Comparison of ENCODE assay signal across 19 cellular contexts in genomic region chr12:72673853-72674252, GRCh38.
DNase-seq lines count a peak whose midpoint lies in the region; ATAC-seq and TF ChIP-seq lines count a peak whose summit lies in the region.
"Had no signal": no experiment of that assay in that cellular context is flagged by ENCODE, and none has a peak within 500 bp of the region (broad histone marks: within the 10 kb centered on the region; RNA-seq: fewer than 3 reads in every experiment).

No MANE protein-coding gene starts in this region.

- no peaks in the 10 kb centered on the region for H3K36me3 Mint-ChIP-seq in Calu3 (ENCODE audit: insufficient read depth, unreplicated experiment)
- H3K36me3 Mint-ChIP-seq in CD8-positive, alpha-beta memory T cell, result no peaks in the 10 kb centered on the region

- CTCF ChIA-PET in Calu3 (lab: Charles Lee), result no interaction called here
- CTCF ChIA-PET in CD8-positive, alpha-beta memory T cell (lab: Charles Lee), result no interaction called here

- DNase-seq in GM13977 (ENCODE audit: low spot score) (peak; percentile 1), MV-4-11 (lab: John Stamatoyannopoulos, UW) (peak; percentile 92), Calu3 (no peak), nucleus accumbens (lab: John Stamatoyannopoulos, UW) (no peak), NCI-H2107 (lab: John Stamatoyannopoulos, UW) (no peak)
- no peak for DNase-seq in CD8-positive, alpha-beta memory T cell
- DNase-seq: activated CD4-positive, alpha-beta T cell treated with anti-CD3 and anti-CD28 coated beads for 48 hours; CD4-positive, alpha-beta T cell; islet precursor cell; NCI-H1105 treated with DMSO at 0.1 percent for 48 hours; NCI-H774; nephron progenitor cell; stimulated activated CD4-positive, alpha-beta T cell treated with anti-CD3 and anti-CD28 coated beads, Interleukin-15, amount 100 ng/mL, for 24 hours; stimulated activated naive CD8-positive, alpha-beta T cell treated with anti-CD3 and anti-CD28 coated beads, Interleukin-15, Interleukin-2, amounts not matched to agents 100 U/mL and 50 U/mL, for 24 hours had no signal

- H3K9me3 Mint-ChIP-seq in Calu3 (ENCODE audit: low read depth, unreplicated experiment), result no peaks in the 10 kb centered on the region
- H3K9me3 Mint-ChIP-seq in CD8-positive, alpha-beta memory T cell, result peaks cover 0 to 15% (median 3%) of the 10 kb centered on the region in 5 donors
- H3K9me3 Mint-ChIP-seq: nephron progenitor cell had no signal

- H3K9me3 ChIP-seq in CD8-positive, alpha-beta memory T cell (ENCODE audit: low read length), result no peaks in the 10 kb centered on the region

- no peak for TF ChIP-seq CTCF in GM13977 (IDR thresholded peaks at IDR 0.05; ENCODE audit: extremely low read depth, insufficient read depth, missing control alignments)
- TF ChIP-seq CTCF in Calu3 (IDR thresholded peaks at IDR 0.05; ENCODE audit: unreplicated experiment), result no peak

- no peaks in the 10 kb centered on the region for H3K27me3 ChIP-seq in CD8-positive, alpha-beta memory T cell (ENCODE audit: insufficient read depth, low read length, poor library complexity, severe bottlenecking)

- H3K27ac ChIP-seq in CD8-positive, alpha-beta memory T cell (ENCODE audit: low read depth, low read length), result no peak overlapping the region
- H3K27ac ChIP-seq: HL-60 had no signal

- peaks cover 21% of the 10 kb centered on the region for H3K4me1 Mint-ChIP-seq in Calu3 (ENCODE audit: low read depth, unreplicated experiment)
- no peaks in the 10 kb centered on the region for H3K4me1 Mint-ChIP-seq in CD8-positive, alpha-beta memory T cell
- H3K4me1 Mint-ChIP-seq: central memory CD8-positive, alpha-beta T cell had no signal

- POLR2A ChIA-PET in CD8-positive, alpha-beta memory T cell (lab: Charles Lee), result no interaction called here

- no peaks in the 10 kb centered on the region for H3K4me1 ChIP-seq in CD8-positive, alpha-beta memory T cell (ENCODE audit: insufficient read depth, low read length)

- no peaks in the 10 kb centered on the region for H3K36me3 ChIP-seq in CD8-positive, alpha-beta memory T cell (ENCODE audit: insufficient read depth, low read length)

- H3K4me3 ChIP-seq in CD8-positive, alpha-beta memory T cell (ENCODE audit: low read length), result no peak overlapping the region

- H3K27ac Mint-ChIP-seq in Calu3 (ENCODE audit: unreplicated experiment), result no peak overlapping the region
- no peak overlapping the region for H3K27ac Mint-ChIP-seq in CD8-positive, alpha-beta memory T cell
- H3K27ac Mint-ChIP-seq: activated T-helper 2 cell treated with anti-CD3 and anti-CD28 coated beads, Interferon-gamma antibody, Interleukin-2, Interleukin-4, amounts not matched to agents 10 μg/mL and 5 μg/mL and 100 μg/mL, durations not matched to agents 14 hours and 24 hours and 36 hours; CD4-positive, alpha-beta T cell; nephron progenitor cell had no signal

- intact Hi-C loops in Calu3 (cut with micrococcal nuclease; ENCODE audit: unreplicated experiment), result no loop called here

- in situ Hi-C loops in GM13977 (cut with MboI; ENCODE audit: low pct_unique_long_range_greater_than_20kb, low sequenced_read_pairs, unreplicated experiment), result no loop called here

- ATAC-seq in GM19467 (IDR thresholded peaks at IDR 0.05; ENCODE audit: unreplicated experiment) (peak; percentile 86), HG02943 (IDR thresholded peaks at IDR 0.05; ENCODE audit: low read depth, unreplicated experiment) (peak; percentile 67)
- ATAC-seq: stimulated activated naive CD8-positive, alpha-beta T cell treated with anti-CD3 and anti-CD28 coated beads, Interleukin-15, Interleukin-2, amounts not matched to agents 100 U/mL and 50 U/mL, for 24 hours had no signal

- H3K27me3 Mint-ChIP-seq in Calu3 (ENCODE audit: unreplicated experiment), result no peaks in the 10 kb centered on the region
- H3K27me3 Mint-ChIP-seq in CD8-positive, alpha-beta memory T cell, result peaks cover 0 to 1% of the 10 kb centered on the region in 2 donors
- H3K27me3 Mint-ChIP-seq: CD4-positive, alpha-beta T cell; central memory CD8-positive, alpha-beta T cell had no signal

- H3K4me3 Mint-ChIP-seq in Calu3 (ENCODE audit: low read depth, unreplicated experiment), result no peak overlapping the region
- H3K4me3 Mint-ChIP-seq in CD8-positive, alpha-beta memory T cell, result no peak overlapping the region
- H3K4me3 Mint-ChIP-seq: CD4-positive, alpha-beta T cell; central memory CD8-positive, alpha-beta T cell; nephron progenitor cell had no signal

- no TSS peak for BruUV-seq in Calu3 (replicated peaks; lab: Mats Ljungman, UMichigan)

Comparison
In these comparisons a context has a peak if more than half of its experiments do, and no peak if none do; other contexts are left out.
1. DNase-seq: peak in GM13977 (single experiment) and MV-4-11 (single experiment); none in Calu3 (single experiment), nucleus accumbens (0 of 56), NCI-H2107 (single experiment) and CD8-positive, alpha-beta memory T cell (0 of 5).